Comparison of ENCODE assay signal across 1 cellular context in the genomic region with DNA sequence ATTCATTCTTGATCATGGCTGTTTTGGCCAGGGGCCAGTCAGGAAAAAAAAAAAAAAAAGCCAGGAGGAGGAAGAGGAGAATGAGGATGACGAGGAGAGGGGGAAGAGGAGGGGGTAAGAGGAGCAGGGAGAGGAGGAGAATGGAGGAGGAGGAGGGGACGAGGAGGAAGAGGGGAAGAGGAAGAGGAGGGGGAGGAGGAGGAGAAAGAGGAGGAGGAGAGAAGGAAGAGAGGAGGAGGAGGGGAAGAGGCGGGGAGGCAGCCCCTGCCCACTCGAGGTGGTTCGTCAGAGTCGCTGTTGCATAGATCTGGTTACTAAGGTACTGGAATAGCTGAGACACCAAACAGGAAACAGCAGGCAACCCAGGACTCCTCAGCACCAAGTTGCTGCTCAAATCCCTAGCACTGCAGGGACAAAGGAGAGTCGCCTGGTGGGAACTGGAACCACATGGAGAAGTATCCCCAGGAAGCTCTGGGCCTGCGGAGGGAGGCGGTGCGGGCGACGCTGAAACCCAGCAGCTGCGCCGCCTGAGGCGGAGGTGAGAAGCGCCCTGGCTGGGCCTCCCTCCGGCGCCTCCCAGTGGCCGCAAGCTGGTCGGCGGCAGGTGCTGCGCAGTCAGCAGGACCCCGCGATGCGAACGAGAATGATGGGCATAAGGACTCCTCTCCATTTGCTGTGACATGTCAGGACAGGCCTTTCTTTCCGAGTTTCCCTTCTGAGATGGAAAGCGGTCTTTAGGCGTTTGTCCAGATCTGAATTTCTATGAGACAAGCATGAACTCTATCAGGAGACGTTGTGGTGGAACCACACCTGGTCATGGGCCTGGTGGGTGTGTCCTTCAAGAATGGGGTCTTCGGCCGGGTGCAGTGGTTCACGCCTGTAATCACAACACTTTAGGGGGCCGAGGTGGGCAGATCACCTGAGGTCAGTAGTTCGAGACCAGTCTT.
TF ChIP-seq lines count a peak whose summit lies in the region.

No MANE protein-coding gene starts in this region.

TF ChIP-seq in HepG2, 621 proteins besides CTCF, POLR2A, EP300 and RAD21 (continued from another document):
- TF ChIP-seq, protein P1, sequence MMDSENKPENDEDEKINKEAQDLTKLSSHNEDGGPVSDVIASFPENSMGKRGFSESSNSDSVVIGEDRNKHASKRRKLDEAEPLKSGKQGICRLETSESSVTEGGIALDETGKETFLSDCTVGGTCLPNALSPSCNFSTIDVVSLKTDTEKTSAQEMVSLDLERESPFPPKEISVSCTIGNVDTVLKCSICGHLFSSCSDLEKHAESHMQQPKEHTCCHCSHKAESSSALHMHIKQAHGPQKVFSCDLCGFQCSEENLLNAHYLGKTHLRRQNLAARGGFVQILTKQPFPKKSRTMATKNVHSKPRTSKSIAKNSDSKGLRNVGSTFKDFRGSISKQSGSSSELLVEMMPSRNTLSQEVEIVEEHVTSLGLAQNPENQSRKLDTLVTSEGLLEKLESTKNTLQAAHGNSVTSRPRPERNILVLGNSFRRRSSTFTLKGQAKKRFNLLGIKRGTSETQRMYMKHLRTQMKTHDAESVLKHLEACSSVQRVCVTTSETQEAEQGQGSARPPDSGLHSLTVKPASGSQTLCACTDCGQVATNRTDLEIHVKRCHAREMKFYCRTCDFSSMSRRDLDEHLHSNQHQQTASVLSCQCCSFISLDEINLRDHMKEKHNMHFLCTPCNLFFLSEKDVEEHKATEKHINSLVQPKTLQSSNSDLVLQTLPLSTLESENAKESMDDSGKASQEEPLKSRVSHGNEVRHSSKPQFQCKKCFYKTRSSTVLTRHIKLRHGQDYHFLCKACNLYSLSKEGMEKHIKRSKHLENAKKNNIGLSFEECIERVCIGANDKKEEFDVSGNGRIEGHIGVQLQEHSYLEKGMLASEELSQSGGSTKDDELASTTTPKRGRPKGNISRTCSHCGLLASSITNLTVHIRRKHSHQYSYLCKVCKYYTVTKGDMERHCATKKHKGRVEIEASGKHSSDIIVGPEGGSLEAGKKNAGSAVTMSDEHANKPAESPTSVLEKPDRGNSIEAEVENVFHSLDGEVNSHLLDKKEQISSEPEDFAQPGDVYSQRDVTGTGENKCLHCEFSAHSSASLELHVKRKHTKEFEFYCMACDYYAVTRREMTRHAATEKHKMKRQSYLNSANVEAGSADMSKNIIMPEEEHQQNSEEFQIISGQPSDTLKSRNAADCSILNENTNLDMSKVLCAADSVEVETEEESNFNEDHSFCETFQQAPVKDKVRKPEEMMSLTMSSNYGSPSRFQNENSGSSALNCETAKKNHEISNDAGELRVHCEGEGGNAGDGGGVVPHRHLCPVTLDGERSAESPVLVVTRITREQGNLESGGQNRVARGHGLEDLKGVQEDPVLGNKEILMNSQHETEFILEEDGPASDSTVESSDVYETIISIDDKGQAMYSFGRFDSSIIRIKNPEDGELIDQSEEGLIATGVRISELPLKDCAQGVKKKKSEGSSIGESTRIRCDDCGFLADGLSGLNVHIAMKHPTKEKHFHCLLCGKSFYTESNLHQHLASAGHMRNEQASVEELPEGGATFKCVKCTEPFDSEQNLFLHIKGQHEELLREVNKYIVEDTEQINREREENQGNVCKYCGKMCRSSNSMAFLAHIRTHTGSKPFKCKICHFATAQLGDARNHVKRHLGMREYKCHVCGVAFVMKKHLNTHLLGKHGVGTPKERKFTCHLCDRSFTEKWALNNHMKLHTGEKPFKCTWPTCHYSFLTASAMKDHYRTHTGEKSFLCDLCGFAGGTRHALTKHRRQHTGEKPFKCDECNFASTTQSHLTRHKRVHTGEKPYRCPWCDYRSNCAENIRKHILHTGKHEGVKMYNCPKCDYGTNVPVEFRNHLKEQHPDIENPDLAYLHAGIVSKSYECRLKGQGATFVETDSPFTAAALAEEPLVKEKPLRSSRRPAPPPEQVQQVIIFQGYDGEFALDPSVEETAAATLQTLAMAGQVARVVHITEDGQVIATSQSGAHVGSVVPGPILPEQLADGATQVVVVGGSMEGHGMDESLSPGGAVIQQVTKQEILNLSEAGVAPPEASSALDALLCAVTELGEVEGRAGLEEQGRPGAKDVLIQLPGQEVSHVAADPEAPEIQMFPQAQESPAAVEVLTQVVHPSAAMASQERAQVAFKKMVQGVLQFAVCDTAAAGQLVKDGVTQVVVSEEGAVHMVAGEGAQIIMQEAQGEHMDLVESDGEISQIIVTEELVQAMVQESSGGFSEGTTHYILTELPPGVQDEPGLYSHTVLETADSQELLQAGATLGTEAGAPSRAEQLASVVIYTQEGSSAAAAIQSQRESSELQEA (CRISPR knock-in tag; IDR thresholded peaks at IDR 0.05; ENCODE audit: not compliant biosample characterization), result no peak
- TF ChIP-seq HNF4A (CRISPR knock-in tag; IDR thresholded peaks at IDR 0.05) (no peak), ZNF569 (CRISPR knock-in tag; IDR thresholded peaks at IDR 0.05; ENCODE audit: borderline replicate concordance) (no peak), ZNF274 (CRISPR knock-in tag; IDR thresholded peaks at IDR 0.05) (no peak), SMAD3 (CRISPR knock-in tag; IDR thresholded peaks at IDR 0.05) (no peak), TCF7 (IDR thresholded peaks at IDR 0.05; ENCODE audit: low read depth) (no peak), BRCA1 (CRISPR knock-in tag; IDR thresholded peaks at IDR 0.05) (no peak), ZBTB21 (CRISPR knock-in tag; IDR thresholded peaks at IDR 0.05) (no peak), ZFP90 (CRISPR knock-in tag; IDR thresholded peaks at IDR 0.05; ENCODE audit: borderline replicate concordance) (no peak), CBX2 (IDR thresholded peaks at IDR 0.05; ENCODE audit: low read depth, low read length) (no peak), CBX2 (CRISPR knock-in tag; IDR thresholded peaks at IDR 0.05; ENCODE audit: low read depth) (no peak), LCORL (IDR thresholded peaks at IDR 0.05) (no peak), LCORL (CRISPR knock-in tag; IDR thresholded peaks at IDR 0.05) (no peak), PAF1 (CRISPR knock-in tag; IDR thresholded peaks at IDR 0.05) (no peak), ZNF572 (CRISPR knock-in tag; IDR thresholded peaks at IDR 0.05) (no peak), NR3C1 (CRISPR knock-in tag; IDR thresholded peaks at IDR 0.05) (no peak), ZNF878 (CRISPR knock-in tag; IDR thresholded peaks at IDR 0.05) (no peak), ZNF468 (CRISPR knock-in tag; IDR thresholded peaks at IDR 0.05) (no peak), ARNT2 (CRISPR knock-in tag; IDR thresholded peaks at IDR 0.05; ENCODE audit: low read depth) (no peak), ZSCAN29 (CRISPR knock-in tag; conservative IDR thresholded peaks at IDR 0.05) (no peak), STAG1 (CRISPR knock-in tag; IDR thresholded peaks at IDR 0.05) (peak; percentile 25; the same call in 1 of the 2 replicates), ZNF816 (CRISPR knock-in tag; IDR thresholded peaks at IDR 0.05; ENCODE audit: borderline replicate concordance) (no peak), MAFG (CRISPR knock-in tag; IDR thresholded peaks at IDR 0.05) (no peak), ZNF776 (CRISPR knock-in tag; IDR thresholded peaks at IDR 0.05) (no peak), PCBP2 (optimal IDR thresholded peaks at IDR 0.05; ENCODE audit: low read depth, low read length, poor library complexity, severe bottlenecking) (peak; percentile 75), HOXA3 (CRISPR knock-in tag; IDR thresholded peaks at IDR 0.05) (peak; percentile 56), ZSCAN31 (CRISPR knock-in tag; IDR thresholded peaks at IDR 0.05; ENCODE audit: low read depth) (no peak), ZBTB8A (CRISPR knock-in tag; IDR thresholded peaks at IDR 0.05; ENCODE audit: borderline replicate concordance, low read depth) (no peak)
- TF ChIP-seq, protein P2, sequence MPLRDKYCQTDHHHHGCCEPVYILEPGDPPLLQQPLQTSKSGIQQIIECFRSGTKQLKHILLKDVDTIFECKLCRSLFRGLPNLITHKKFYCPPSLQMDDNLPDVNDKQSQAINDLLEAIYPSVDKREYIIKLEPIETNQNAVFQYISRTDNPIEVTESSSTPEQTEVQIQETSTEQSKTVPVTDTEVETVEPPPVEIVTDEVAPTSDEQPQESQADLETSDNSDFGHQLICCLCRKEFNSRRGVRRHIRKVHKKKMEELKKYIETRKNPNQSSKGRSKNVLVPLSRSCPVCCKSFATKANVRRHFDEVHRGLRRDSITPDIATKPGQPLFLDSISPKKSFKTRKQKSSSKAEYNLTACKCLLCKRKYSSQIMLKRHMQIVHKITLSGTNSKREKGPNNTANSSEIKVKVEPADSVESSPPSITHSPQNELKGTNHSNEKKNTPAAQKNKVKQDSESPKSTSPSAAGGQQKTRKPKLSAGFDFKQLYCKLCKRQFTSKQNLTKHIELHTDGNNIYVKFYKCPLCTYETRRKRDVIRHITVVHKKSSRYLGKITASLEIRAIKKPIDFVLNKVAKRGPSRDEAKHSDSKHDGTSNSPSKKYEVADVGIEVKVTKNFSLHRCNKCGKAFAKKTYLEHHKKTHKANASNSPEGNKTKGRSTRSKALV (CRISPR knock-in tag; IDR thresholded peaks at IDR 0.05), result no peak
- TF ChIP-seq, protein P3, sequence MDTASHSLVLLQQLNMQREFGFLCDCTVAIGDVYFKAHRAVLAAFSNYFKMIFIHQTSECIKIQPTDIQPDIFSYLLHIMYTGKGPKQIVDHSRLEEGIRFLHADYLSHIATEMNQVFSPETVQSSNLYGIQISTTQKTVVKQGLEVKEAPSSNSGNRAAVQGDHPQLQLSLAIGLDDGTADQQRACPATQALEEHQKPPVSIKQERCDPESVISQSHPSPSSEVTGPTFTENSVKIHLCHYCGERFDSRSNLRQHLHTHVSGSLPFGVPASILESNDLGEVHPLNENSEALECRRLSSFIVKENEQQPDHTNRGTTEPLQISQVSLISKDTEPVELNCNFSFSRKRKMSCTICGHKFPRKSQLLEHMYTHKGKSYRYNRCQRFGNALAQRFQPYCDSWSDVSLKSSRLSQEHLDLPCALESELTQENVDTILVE (CRISPR knock-in tag; IDR thresholded peaks at IDR 0.05), result no peak
- TF ChIP-seq, protein P4, sequence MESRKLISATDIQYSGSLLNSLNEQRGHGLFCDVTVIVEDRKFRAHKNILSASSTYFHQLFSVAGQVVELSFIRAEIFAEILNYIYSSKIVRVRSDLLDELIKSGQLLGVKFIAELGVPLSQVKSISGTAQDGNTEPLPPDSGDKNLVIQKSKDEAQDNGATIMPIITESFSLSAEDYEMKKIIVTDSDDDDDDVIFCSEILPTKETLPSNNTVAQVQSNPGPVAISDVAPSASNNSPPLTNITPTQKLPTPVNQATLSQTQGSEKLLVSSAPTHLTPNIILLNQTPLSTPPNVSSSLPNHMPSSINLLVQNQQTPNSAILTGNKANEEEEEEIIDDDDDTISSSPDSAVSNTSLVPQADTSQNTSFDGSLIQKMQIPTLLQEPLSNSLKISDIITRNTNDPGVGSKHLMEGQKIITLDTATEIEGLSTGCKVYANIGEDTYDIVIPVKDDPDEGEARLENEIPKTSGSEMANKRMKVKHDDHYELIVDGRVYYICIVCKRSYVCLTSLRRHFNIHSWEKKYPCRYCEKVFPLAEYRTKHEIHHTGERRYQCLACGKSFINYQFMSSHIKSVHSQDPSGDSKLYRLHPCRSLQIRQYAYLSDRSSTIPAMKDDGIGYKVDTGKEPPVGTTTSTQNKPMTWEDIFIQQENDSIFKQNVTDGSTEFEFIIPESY (CRISPR knock-in tag; IDR thresholded peaks at IDR 0.05), result peak; percentile 99
- TF ChIP-seq, protein P5, sequence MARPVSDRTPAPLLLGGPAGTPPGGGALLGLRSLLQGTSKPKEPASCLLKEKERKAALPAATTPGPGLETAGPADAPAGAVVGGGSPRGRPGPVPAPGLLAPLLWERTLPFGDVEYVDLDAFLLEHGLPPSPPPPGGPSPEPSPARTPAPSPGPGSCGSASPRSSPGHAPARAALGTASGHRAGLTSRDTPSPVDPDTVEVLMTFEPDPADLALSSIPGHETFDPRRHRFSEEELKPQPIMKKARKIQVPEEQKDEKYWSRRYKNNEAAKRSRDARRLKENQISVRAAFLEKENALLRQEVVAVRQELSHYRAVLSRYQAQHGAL (CRISPR knock-in tag; IDR thresholded peaks at IDR 0.05; ENCODE audit: not compliant biosample characterization), result no peak
- TF ChIP-seq, protein P6, sequence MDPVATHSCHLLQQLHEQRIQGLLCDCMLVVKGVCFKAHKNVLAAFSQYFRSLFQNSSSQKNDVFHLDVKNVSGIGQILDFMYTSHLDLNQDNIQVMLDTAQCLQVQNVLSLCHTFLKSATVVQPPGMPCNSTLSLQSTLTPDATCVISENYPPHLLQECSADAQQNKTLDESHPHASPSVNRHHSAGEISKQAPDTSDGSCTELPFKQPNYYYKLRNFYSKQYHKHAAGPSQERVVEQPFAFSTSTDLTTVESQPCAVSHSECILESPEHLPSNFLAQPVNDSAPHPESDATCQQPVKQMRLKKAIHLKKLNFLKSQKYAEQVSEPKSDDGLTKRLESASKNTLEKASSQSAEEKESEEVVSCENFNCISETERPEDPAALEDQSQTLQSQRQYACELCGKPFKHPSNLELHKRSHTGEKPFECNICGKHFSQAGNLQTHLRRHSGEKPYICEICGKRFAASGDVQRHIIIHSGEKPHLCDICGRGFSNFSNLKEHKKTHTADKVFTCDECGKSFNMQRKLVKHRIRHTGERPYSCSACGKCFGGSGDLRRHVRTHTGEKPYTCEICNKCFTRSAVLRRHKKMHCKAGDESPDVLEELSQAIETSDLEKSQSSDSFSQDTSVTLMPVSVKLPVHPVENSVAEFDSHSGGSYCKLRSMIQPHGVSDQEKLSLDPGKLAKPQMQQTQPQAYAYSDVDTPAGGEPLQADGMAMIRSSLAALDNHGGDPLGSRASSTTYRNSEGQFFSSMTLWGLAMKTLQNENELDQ (CRISPR knock-in tag; IDR thresholded peaks at IDR 0.05; ENCODE audit: borderline replicate concordance), result no peak
- TF ChIP-seq, protein P7, sequence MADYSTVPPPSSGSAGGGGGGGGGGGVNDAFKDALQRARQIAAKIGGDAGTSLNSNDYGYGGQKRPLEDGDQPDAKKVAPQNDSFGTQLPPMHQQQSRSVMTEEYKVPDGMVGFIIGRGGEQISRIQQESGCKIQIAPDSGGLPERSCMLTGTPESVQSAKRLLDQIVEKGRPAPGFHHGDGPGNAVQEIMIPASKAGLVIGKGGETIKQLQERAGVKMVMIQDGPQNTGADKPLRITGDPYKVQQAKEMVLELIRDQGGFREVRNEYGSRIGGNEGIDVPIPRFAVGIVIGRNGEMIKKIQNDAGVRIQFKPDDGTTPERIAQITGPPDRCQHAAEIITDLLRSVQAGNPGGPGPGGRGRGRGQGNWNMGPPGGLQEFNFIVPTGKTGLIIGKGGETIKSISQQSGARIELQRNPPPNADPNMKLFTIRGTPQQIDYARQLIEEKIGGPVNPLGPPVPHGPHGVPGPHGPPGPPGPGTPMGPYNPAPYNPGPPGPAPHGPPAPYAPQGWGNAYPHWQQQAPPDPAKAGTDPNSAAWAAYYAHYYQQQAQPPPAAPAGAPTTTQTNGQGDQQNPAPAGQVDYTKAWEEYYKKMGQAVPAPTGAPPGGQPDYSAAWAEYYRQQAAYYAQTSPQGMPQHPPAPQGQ (CRISPR knock-in tag; IDR thresholded peaks at IDR 0.05; ENCODE audit: borderline replicate concordance), result no peak
- TF ChIP-seq, protein P8, sequence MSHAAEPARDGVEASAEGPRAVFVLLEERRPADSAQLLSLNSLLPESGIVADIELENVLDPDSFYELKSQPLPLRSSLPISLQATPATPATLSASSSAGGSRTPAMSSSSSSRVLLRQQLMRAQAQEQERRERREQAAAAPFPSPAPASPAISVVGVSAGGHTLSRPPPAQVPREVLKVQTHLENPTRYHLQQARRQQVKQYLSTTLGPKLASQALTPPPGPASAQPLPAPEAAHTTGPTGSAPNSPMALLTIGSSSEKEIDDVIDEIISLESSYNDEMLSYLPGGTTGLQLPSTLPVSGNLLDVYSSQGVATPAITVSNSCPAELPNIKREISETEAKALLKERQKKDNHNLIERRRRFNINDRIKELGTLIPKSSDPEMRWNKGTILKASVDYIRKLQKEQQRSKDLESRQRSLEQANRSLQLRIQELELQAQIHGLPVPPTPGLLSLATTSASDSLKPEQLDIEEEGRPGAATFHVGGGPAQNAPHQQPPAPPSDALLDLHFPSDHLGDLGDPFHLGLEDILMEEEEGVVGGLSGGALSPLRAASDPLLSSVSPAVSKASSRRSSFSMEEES (CRISPR knock-in tag; IDR thresholded peaks at IDR 0.05), result no peak
